Comparison of ENCODE assay signal across 23 cellular contexts in genomic region chr20:60497298-60497697, GRCh38.
"Had no signal": no experiment of that assay in that cellular context is flagged by ENCODE, and none has a peak within 500 bp of the region (broad histone marks: within the 10 kb centered on the region; RNA-seq: fewer than 3 reads in every experiment).

No MANE protein-coding gene starts in this region.

- H3K4me2 ChIP-seq: hepatocyte had no signal

- H3K36me3 ChIP-seq: colonic mucosa, esophagus squamous epithelium, gastroesophageal sphincter, heart left ventricle, left lung, lower lobe of right lung had no signal

- H3K4me1 ChIP-seq: colonic mucosa, esophagus squamous epithelium, gastroesophageal sphincter, heart left ventricle, left lung, lower lobe of right lung had no signal

- H3K9me3 ChIP-seq: colonic mucosa, esophagus squamous epithelium, gastroesophageal sphincter, heart left ventricle, left lung, lower lobe of right lung had no signal

- DNase-seq: colonic mucosa; cortex of kidney; effector CD8-positive, alpha-beta T cell; effector memory CD8-positive, alpha-beta T cell; endodermal cell; erythroblast; esophagus squamous epithelium; foreskin fibroblast; heart left ventricle; hypothalamus; immature natural killer cell; left cardiac atrium; left lung; left ventricle myocardium superior; lower lobe of right lung; mesendoderm; naive B cell had no signal

- FAIRE-seq: endometrium, frontal cortex had no signal

- H3K79me2 ChIP-seq: hepatocyte had no signal

- H3K27ac ChIP-seq: colonic mucosa, epithelial cell of prostate, esophagus squamous epithelium, gastroesophageal sphincter, heart left ventricle, hepatocyte, left lung, lower lobe of right lung had no signal

- ATAC-seq: effector memory CD8-positive, alpha-beta T cell; esophagus mucosa; gastroesophageal sphincter; heart left ventricle; left cardiac atrium; left lung; left ventricle myocardium superior; lower lobe of right lung had no signal

- H2AFZ ChIP-seq: hepatocyte had no signal

- H3K4me3 ChIP-seq: colonic mucosa, esophagus squamous epithelium, gastroesophageal sphincter, heart left ventricle, hepatocyte, left lung, lower lobe of right lung had no signal

- H3K27me3 ChIP-seq: colonic mucosa, esophagus squamous epithelium, gastroesophageal sphincter, heart left ventricle, left lung had no signal
